In the genomic region with DNA sequence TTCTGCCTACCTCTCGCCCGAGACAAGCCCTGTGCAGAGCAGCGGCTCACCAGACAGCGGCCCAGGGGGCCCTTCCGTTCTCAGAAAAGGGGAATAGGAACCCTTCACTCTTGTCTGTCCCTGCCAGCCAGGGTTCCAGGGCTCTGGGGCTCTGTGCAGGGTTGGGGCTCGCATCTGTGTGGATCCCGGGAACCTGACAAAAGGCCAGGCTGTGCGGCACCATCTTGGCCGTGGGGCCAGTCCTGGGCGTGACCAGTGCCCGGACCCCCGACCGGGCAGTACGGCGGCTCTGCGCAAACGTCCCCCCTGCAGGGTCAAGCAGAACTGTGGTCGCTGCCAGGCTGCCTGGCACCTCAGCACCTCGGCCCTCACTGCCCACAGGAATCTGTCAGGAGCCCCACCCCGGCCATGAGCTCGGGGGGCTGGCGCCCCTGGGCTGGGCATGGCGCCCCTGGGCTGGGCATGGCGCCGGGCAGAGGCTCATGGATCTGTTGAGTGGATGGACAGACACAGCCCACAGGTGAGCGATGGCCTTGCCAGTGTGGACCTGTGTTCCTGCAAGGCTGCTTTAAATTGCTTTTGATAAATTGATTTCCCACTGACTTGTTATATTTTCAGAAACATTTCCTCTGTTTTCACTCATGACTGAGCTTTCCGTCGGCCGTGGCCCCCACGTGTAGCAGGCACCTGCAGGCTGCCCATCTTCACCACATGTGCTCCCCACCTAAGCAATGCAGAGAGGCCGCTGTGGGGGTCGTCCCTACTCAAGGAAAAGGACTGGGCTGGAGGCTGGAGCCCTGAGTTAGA, we compare ENCODE assay signal across 21 cellular contexts. TPM values are rescaled to one million over a fixed set of nuclear protein-coding genes. Genes with fewer than 3 reads are reported as not detected.
DNase-seq lines count a peak whose midpoint lies in the region; ATAC-seq and TF ChIP-seq lines count a peak whose summit lies in the region.
"Had no signal": no experiment of that assay in that cellular context is flagged by ENCODE, and none has a peak within 500 bp of the region (broad histone marks: within the 10 kb centered on the region; RNA-seq: fewer than 3 reads in every experiment).

No MANE protein-coding gene starts in this region.

- BruUV-seq in IMR-90 (replicated peaks; lab: Mats Ljungman, UMichigan): no TSS peak

- H3K18ac ChIP-seq in IMR-90 (ENCODE audit: low read depth, low read length): no peak overlapping the region

- H3K23ac ChIP-seq in IMR-90 (ENCODE audit: low read depth, low read length): no peak overlapping the region

- no peak for TF ChIP-seq POLR2A in IMR-90 (IDR thresholded peaks at IDR 0.05; ENCODE audit: low read depth, low read length)

- H3K9me3 Mint-ChIP-seq in neural crest cell: no peaks in the 10 kb centered on the region
- H3K9me3 Mint-ChIP-seq: CD8-positive, alpha-beta T cell; GM23338; IgD-negative memory B cell had no signal

- H2AK5ac ChIP-seq in IMR-90 (ENCODE audit: low read depth, low read length): peak overlapping the region; percentile 63; the same call in 1 of the 2 replicates

- H3K79me1 ChIP-seq in IMR-90 (ENCODE audit: low read depth in 1 of 2, low read length in 2 of 2): no peaks in the 10 kb centered on the region

- H3K4ac ChIP-seq in IMR-90 (ENCODE audit: low read depth, low read length): no peak overlapping the region

- H3K4me3 ChIP-seq in right atrium auricular region (no peak overlapping the region), IMR-90 (ENCODE audit: insufficient read depth, low read depth, low read length) (no peak overlapping the region), tibial artery (no peak overlapping the region), foreskin fibroblast (ENCODE audit: low read depth in 1 of 2, low read length in 2 of 2) (no peak overlapping the region)
- H3K4me3 ChIP-seq: A549, GM23338, PC-9 had no signal

- dilution Hi-C loops in IMR-90 (cut with HindIII; ENCODE audit: low sequenced_read_pairs, unreplicated experiment): no loop called here

- no peak overlapping the region for H4K8ac ChIP-seq in IMR-90 (ENCODE audit: low read depth in 2 of 2, low read length in 2 of 2)

- H3K56ac ChIP-seq in IMR-90 (ENCODE audit: extremely low read depth, insufficient read depth, low read length): no peak overlapping the region

- no peaks in the 10 kb centered on the region; the same call in 1 of the 2 replicates for H4K20me1 ChIP-seq in IMR-90 (ENCODE audit: insufficient read depth, low read length)

- no peaks in the 10 kb centered on the region for H3K9me1 ChIP-seq in IMR-90 (ENCODE audit: insufficient read depth, low read length)

- no peaks in the 10 kb centered on the region for H3K36me3 Mint-ChIP-seq in neural crest cell (ENCODE audit: low read depth)
- H3K36me3 Mint-ChIP-seq: CD8-positive, alpha-beta T cell; IgD-negative memory B cell had no signal

- H3K9me3 ChIP-seq in right atrium auricular region (no peaks in the 10 kb centered on the region), IMR-90 (ENCODE audit: control insufficient read depth, insufficient read depth, low read length) (peaks cover 7% of the 10 kb centered on the region; the same call in 1 of the 2 replicates), tibial artery (no peaks in the 10 kb centered on the region)
- H3K9me3 ChIP-seq: A549 had no signal

- H3K14ac ChIP-seq in IMR-90 (replicated peaks; ENCODE audit: low read depth, low read length): no peak overlapping the region

- H4K91ac ChIP-seq in IMR-90 (ENCODE audit: insufficient read depth, low read depth, low read length): no peak overlapping the region

- H3K4me3 Mint-ChIP-seq in neural crest cell: no peak overlapping the region
- H3K4me3 Mint-ChIP-seq: CD8-positive, alpha-beta T cell; GM23338 had no signal

- no peak overlapping the region for H3K4me2 ChIP-seq in IMR-90 (ENCODE audit: low read depth, low read length)
- H3K4me2 ChIP-seq: A549, GM23338, PC-9 had no signal

- peaks cover 21% of the 10 kb centered on the region for H3K4me1 Mint-ChIP-seq in neural crest cell

- POLR2A ChIA-PET in IMR-90 (lab: Charles Lee; ENCODE audit: unreplicated experiment): no interaction called here

- H2AFZ ChIP-seq in IMR-90 (replicated peaks; ENCODE audit: low read length, poor library complexity): peak overlapping the region; percentile 11
- H2AFZ ChIP-seq: GM23338, PC-9 had no signal

- no peak overlapping the region for H3K9ac ChIP-seq in IMR-90 (ENCODE audit: low read depth, low read length)

- H3K27me3 ChIP-seq in right atrium auricular region: no peaks in the 10 kb centered on the region
- peaks cover 22% of the 10 kb centered on the region; the same call in 1 of the 2 replicates for H3K27me3 ChIP-seq in IMR-90 (ENCODE audit: control insufficient read depth, insufficient read depth, low read length)
- H3K27me3 ChIP-seq in tibial artery: no peaks in the 10 kb centered on the region

- H3K4me1 ChIP-seq in right atrium auricular region: peaks cover 0 to 38% of the 10 kb centered on the region in 2 donors
- peaks cover 3% of the 10 kb centered on the region for H3K4me1 ChIP-seq in IMR-90 (ENCODE audit: control insufficient read depth, insufficient read depth, low read length)
- peaks cover 7 to 100% (median 86%) of the 10 kb centered on the region in 4 donors for H3K4me1 ChIP-seq in tibial artery

- in situ Hi-C loops in IMR-90 (cut with MboI; ENCODE audit: low sequenced_read_pairs): no loop called here

- CTCF ChIA-PET in IMR-90 (lab: Yijun Ruan, JAX): interaction anchor here (1.0 kb wide), 1 partner anchor 11 kb away, joined by 3 read pairs; no protein-coding TSS in a partner anchor

- no peak overlapping the region for H2BK15ac ChIP-seq in IMR-90 (ENCODE audit: low read depth, low read length)

- 88% methylated on average over 8 of the region's 32 CpGs; no CpG with 5 or more reads in 1 of the 2 experiments for WGBS in IMR-90 (ENCODE audit: extremely low coverage in 2 of 2, insufficient read length in 1 of 2), 2 experiments

- no peak overlapping the region for H2BK20ac ChIP-seq in IMR-90 (ENCODE audit: low read depth, low read length)

- H3K27me3 Mint-ChIP-seq in neural crest cell (ENCODE audit: low read depth): peaks cover 5% of the 10 kb centered on the region

- H3K27ac ChIP-seq in right atrium auricular region: no peak overlapping the region
- no peak overlapping the region for H3K27ac ChIP-seq in IMR-90 (ENCODE audit: insufficient read depth, low read length)
- peak overlapping the region; percentile 75 to 78 for H3K27ac ChIP-seq in tibial artery
- H3K27ac ChIP-seq: A549, PC-9 had no signal

- DNase-seq in left ventricle myocardium superior (peak; percentile 14), right atrium auricular region (ENCODE audit: low spot score) (no peak), IMR-90 (no peak), neural crest cell (ENCODE audit: low read depth, low spot score) (no peak), tibial artery (peak in 1 of 2 donors; percentile 55), cerebellum (ENCODE audit: low spot score) (no peak), foreskin fibroblast (no peak), T1000 (lab: John Stamatoyannopoulos, UW) (no peak)
- DNase-seq: C1 segment of cervical spinal cord; CD8-positive, alpha-beta T cell; NCI-H1105; NCI-H146; NCI-H2029 treated with DMSO at 0.1 percent for 48 hours; NCI-H226; NCI-H510A treated with DMSO at 0.1 percent for 48 hours; NCI-H748 treated with DMSO at 0.1 percent for 48 hours; PC-9 had no signal

- ATAC-seq in left ventricle myocardium superior (no peak), IMR-90 (ENCODE audit: low read depth) (no peak)
- ATAC-seq: A549; CD8-positive, alpha-beta T cell; HCT116 had no signal

- TF ChIP-seq CTCF in right atrium auricular region (IDR thresholded peaks at IDR 0.05): no peak
- no peak for TF ChIP-seq CTCF in IMR-90 (conservative IDR thresholded peaks at IDR 0.05; ENCODE audit: low read depth, low read length)
- TF ChIP-seq CTCF in neural crest cell (conservative IDR thresholded peaks at IDR 0.05): no peak
- no peak for TF ChIP-seq CTCF in tibial artery (IDR thresholded peaks at IDR 0.05)
- TF ChIP-seq CTCF in foreskin fibroblast (IDR thresholded peaks at IDR 0.05; ENCODE audit: low read depth, low read length): no peak

- TF ChIP-seq RAD21 in IMR-90 (IDR thresholded peaks at IDR 0.05; ENCODE audit: low read length): no peak

- peak overlapping the region; percentile 43 for H3K27ac Mint-ChIP-seq in neural crest cell (ENCODE audit: unreplicated experiment)
- H3K27ac Mint-ChIP-seq: CD8-positive, alpha-beta T cell; GM23338; IgD-negative memory B cell had no signal

- H2BK120ac ChIP-seq in IMR-90 (ENCODE audit: low read depth, low read length): no peak overlapping the region

- H3K36me3 ChIP-seq in right atrium auricular region (no peaks in the 10 kb centered on the region), IMR-90 (ENCODE audit: control insufficient read depth, insufficient read depth, low read length) (no peaks in the 10 kb centered on the region), tibial artery (no peaks in the 10 kb centered on the region)

- intact Hi-C loops in left ventricle myocardium superior (cut with micrococcal nuclease): no loop called here
- intact Hi-C loops in IMR-90 (cut with micrococcal nuclease): no loop called here
- intact Hi-C loops in tibial artery (cut with DNase I; ENCODE audit: low total_unique reads): no loop called here

- no peak overlapping the region for H4K5ac ChIP-seq in IMR-90 (ENCODE audit: low read depth, low read length)

- H2BK5ac ChIP-seq in IMR-90 (ENCODE audit: low read depth, low read length, poor library complexity, severe bottlenecking): no peak overlapping the region

- no peak overlapping the region for H2AK9ac ChIP-seq in IMR-90 (replicated peaks; ENCODE audit: low read depth, low read length, poor library complexity)

TF ChIP-seq in IMR-90, 13 proteins besides CTCF, POLR2A, EP300 and RAD21 (continues in another document):
- TF ChIP-seq SMC3 (IDR thresholded peaks at IDR 0.05; ENCODE audit: low read depth, low read length) (no peak), MAFK (IDR thresholded peaks at IDR 0.05; ENCODE audit: low read depth, low read length) (no peak), MAZ (IDR thresholded peaks at IDR 0.05; ENCODE audit: borderline replicate concordance, low read depth, low read length) (no peak), FOS (IDR thresholded peaks at IDR 0.05; ENCODE audit: low read depth, low read length) (no peak), BHLHE40 (IDR thresholded peaks at IDR 0.05; ENCODE audit: low read depth, low read length) (no peak)
- TF ChIP-seq, protein P1, sequence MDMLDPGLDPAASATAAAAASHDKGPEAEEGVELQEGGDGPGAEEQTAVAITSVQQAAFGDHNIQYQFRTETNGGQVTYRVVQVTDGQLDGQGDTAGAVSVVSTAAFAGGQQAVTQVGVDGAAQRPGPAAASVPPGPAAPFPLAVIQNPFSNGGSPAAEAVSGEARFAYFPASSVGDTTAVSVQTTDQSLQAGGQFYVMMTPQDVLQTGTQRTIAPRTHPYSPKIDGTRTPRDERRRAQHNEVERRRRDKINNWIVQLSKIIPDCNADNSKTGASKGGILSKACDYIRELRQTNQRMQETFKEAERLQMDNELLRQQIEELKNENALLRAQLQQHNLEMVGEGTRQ (IDR thresholded peaks at IDR 0.05; ENCODE audit: low read depth, low read length): no peak

RNA-seq across cellular contexts. Expression of a gene that starts 59.0 kb away (rescaled TPM):
- total RNA-seq in left ventricle myocardium superior: 69.9 TPM
- total RNA-seq in right atrium auricular region: 10 to 100 TPM; 15.9 to 18.8 TPM
- total RNA-seq in IMR-90 (2012; rRNA removed): 10.4 and 17.5 TPM in 2 replicates
- polyA plus RNA-seq in IMR-90 (2012; rRNA removed): 21.7 and 27.4 TPM in 2 replicates
- polyA plus RNA-seq in IMR-90 (2012; cell fraction: cytosol; rRNA removed): 29.5 and 45.6 TPM in 2 replicates
- 26.6 and 28.5 TPM in 2 replicates for polyA plus RNA-seq in IMR-90 (2012; cell fraction: nucleus; rRNA removed; ENCODE audit: low replicate concordance)
- 40.5 and 42.3 TPM in 2 replicates for total RNA-seq in neural crest cell
- 7.3 TPM for total RNA-seq in cerebellum

Comparison
In these comparisons a context has a peak if more than half of its experiments do, and no peak if none do; other contexts are left out.
1. H3K27ac ChIP-seq: peak in tibial artery (2 of 2); none in right atrium auricular region (0 of 2) and IMR-90 (single experiment).